Comparison of ENCODE assay signal across 30 cellular contexts in the genomic region with DNA sequence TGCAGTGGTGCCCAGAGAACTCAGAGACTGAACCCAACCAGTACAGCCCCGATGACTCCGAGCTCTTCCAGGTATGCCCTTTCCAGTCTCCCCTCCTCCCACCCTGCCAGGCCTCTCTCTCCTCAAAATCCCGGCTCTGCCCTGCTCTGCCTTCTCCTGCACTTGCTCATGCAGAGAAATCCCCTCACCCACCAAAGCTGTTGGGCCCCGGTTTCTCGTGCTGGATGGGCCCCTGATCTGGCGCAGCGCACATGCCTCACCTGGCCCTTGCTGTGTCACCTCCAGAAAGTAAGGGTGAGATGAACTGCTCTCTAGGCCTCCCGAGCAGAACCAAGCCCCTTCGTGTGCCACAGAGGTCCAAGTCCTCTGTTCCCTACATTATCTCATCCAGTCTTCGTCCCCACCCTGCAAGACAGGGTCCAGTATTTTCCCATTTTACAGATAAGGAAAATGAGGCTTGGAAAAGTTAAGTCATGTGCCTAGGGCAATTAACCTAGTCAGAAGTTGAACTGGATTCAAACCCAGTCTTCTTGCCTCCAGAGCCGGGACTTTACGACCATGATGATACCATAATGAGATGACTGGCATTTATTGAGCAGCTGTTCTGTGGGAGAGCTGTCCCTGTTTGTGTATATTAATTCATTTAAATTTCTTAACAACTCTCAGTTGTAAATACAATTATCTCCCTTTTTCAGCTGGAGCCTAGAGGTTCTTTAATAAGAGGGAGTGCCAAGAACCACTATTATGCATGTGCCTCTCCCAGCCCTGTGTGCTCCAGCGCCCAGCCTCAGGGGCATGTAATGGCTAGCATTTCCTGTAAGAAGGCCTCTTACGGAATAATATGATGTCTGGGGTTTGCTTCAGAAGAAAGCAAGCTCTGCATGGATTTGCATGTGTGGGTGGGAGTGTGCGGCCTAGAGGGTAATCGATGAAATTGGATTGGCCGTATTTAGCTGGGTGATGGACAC.
DNase-seq lines count a peak whose midpoint lies in the region; ATAC-seq, FAIRE-seq and TF ChIP-seq lines count a peak whose summit lies in the region.
"Had no signal": no experiment of that assay in that cellular context is flagged by ENCODE, and none has a peak within 500 bp of the region (broad histone marks: within the 10 kb centered on the region; RNA-seq: fewer than 3 reads in every experiment).

No MANE protein-coding gene starts in this region.

- H3K36me3 ChIP-seq in heart right ventricle: peaks cover 0 to 21% (median 0%) of the 10 kb centered on the region in 9 donors
- H3K36me3 ChIP-seq in astrocyte (ENCODE audit: insufficient read depth, low read length): no peaks in the 10 kb centered on the region
- no peaks in the 10 kb centered on the region for H3K36me3 ChIP-seq in kidney (ENCODE audit: control insufficient read depth in 1 of 2, insufficient read depth in 2 of 2, low read length in 2 of 2)
- H3K36me3 ChIP-seq in small intestine (ENCODE audit: control insufficient read depth in 2 of 2, insufficient read depth in 2 of 2, low read length in 2 of 2): peaks cover 0 to 2% of the 10 kb centered on the region in 2 donors
- H3K36me3 ChIP-seq: neural progenitor cell, SJCRH30, tibial artery had no signal

- ATAC-seq in heart right ventricle (no peak), GM19351 (IDR thresholded peaks at IDR 0.05; ENCODE audit: unreplicated experiment) (no peak), HG03354 (IDR thresholded peaks at IDR 0.05; ENCODE audit: poor library complexity, severe bottlenecking, unreplicated experiment) (no peak), HG02938 (IDR thresholded peaks at IDR 0.05; ENCODE audit: unreplicated experiment) (no peak)
- ATAC-seq: activated T-helper 17 cell treated with anti-CD3 and anti-CD28 coated beads, Interleukin-2, amount 50 U/mL, for 72 hours; K562; T-cell had no signal

- no peaks in the 10 kb centered on the region for H3K27me3 Mint-ChIP-seq in astrocyte (ENCODE audit: low read depth, unreplicated experiment)
- H3K27me3 Mint-ChIP-seq: activated CD4-positive, alpha-beta memory T cell treated with anti-CD3 and anti-CD28 coated beads for 36 hours; activated naive CD8-positive, alpha-beta T cell; activated T-helper 17 cell treated with anti-CD3 and anti-CD28 coated beads, Interleukin-2, amount 50 U/mL, for 72 hours; B cell; T-cell had no signal

- H3K9me3 ChIP-seq in heart right ventricle (no peaks in the 10 kb centered on the region), astrocyte (ENCODE audit: insufficient read depth, low read depth, low read length) (no peaks in the 10 kb centered on the region), kidney (ENCODE audit: control insufficient read depth in 1 of 2, low read length in 2 of 2) (no peaks in the 10 kb centered on the region), small intestine (ENCODE audit: control insufficient read depth, low read depth) (no peaks in the 10 kb centered on the region)
- H3K9me3 ChIP-seq: HAP-1, Peyer's patch, SJCRH30, stomach, tibial artery had no signal

- FAIRE-seq in astrocyte (lab: Jason Lieb, UNC) (no peak), kidney (lab: Jason Lieb, UNC) (no peak), small intestine (lab: Jason Lieb, UNC) (no peak)
- FAIRE-seq: endometrium, G401.6, K562 had no signal

- no peak overlapping the region for H3K4me2 ChIP-seq in astrocyte (ENCODE audit: low read length)
- H3K4me2 ChIP-seq: neural progenitor cell had no signal

- H3K9ac ChIP-seq in astrocyte (ENCODE audit: low read length): no peak overlapping the region
- H3K9ac ChIP-seq in kidney (ENCODE audit: low read length in 2 of 2): no peak overlapping the region
- H3K9ac ChIP-seq: neural progenitor cell had no signal

- peaks cover 19% of the 10 kb centered on the region for H3K36me3 Mint-ChIP-seq in astrocyte (ENCODE audit: low read depth, unreplicated experiment)
- H3K36me3 Mint-ChIP-seq: activated CD4-positive, alpha-beta memory T cell treated with anti-CD3 and anti-CD28 coated beads for 36 hours; neural progenitor cell had no signal

- peaks cover 36 to 83% (median 53%) of the 10 kb centered on the region in 9 donors for H3K4me1 ChIP-seq in heart right ventricle
- no peaks in the 10 kb centered on the region for H3K4me1 ChIP-seq in astrocyte (ENCODE audit: insufficient read depth, low read length)
- H3K4me1 ChIP-seq in kidney (ENCODE audit: control insufficient read depth in 1 of 2, insufficient read depth in 1 of 2, low read depth in 1 of 2, low read length in 2 of 2): peaks cover 9 to 10% of the 10 kb centered on the region in 2 donors
- H3K4me1 ChIP-seq in small intestine (ENCODE audit: control insufficient read depth in 2 of 2, insufficient read depth in 1 of 2, low read depth in 1 of 2, low read length in 1 of 2): peaks cover 0 to 2% of the 10 kb centered on the region in 2 donors
- H3K4me1 ChIP-seq: HAP-1, neural progenitor cell, tibial artery had no signal

- no peaks in the 10 kb centered on the region for H3K79me2 ChIP-seq in astrocyte (ENCODE audit: insufficient read depth, low read length)

- H3K4me3 Mint-ChIP-seq in astrocyte (ENCODE audit: unreplicated experiment): no peak overlapping the region
- H3K4me3 Mint-ChIP-seq: activated CD4-positive, alpha-beta memory T cell treated with anti-CD3 and anti-CD28 coated beads for 36 hours; activated naive CD8-positive, alpha-beta T cell; activated T-helper 17 cell treated with anti-CD3 and anti-CD28 coated beads, Interleukin-2, amount 50 U/mL, for 72 hours; B cell; neural progenitor cell; T-cell had no signal

- H4K20me1 ChIP-seq in astrocyte (ENCODE audit: insufficient read depth, low read length): no peaks in the 10 kb centered on the region

- no peak for TF ChIP-seq CTCF in heart right ventricle (IDR thresholded peaks at IDR 0.05)
- no peak for TF ChIP-seq CTCF in astrocyte (IDR thresholded peaks at IDR 0.05; ENCODE audit: insufficient read depth, low read depth, low read length)
- no peak for TF ChIP-seq CTCF in kidney (IDR thresholded peaks at IDR 0.05; ENCODE audit: borderline replicate concordance, extremely low read depth, insufficient read depth)

- H3K4me3 ChIP-seq in heart right ventricle (peak overlapping the region; percentile 15 to 49 (median 37)), astrocyte (ENCODE audit: insufficient read depth, low read depth, low read length) (no peak overlapping the region), kidney (ENCODE audit: low read length in 2 of 2) (no peak overlapping the region), small intestine (ENCODE audit: low read depth in 1 of 2, low read length in 2 of 2) (no peak overlapping the region)
- H3K4me3 ChIP-seq: HAP-1, K562, neural progenitor cell, Peyer's patch, SJCRH30, stomach, tibial artery had no signal

- peaks cover 6% of the 10 kb centered on the region for H3K4me1 Mint-ChIP-seq in astrocyte (ENCODE audit: low read depth, unreplicated experiment)
- H3K4me1 Mint-ChIP-seq: activated T-helper 17 cell treated with anti-CD3 and anti-CD28 coated beads, Interleukin-2, amount 50 U/mL, for 72 hours; T-cell had no signal

- H3K27me3 ChIP-seq in heart right ventricle (no peaks in the 10 kb centered on the region), astrocyte (ENCODE audit: insufficient read depth, low read length) (no peaks in the 10 kb centered on the region), small intestine (ENCODE audit: control insufficient read depth in 2 of 2, insufficient read depth in 2 of 2, low read length in 2 of 2) (no peaks in the 10 kb centered on the region)
- H3K27me3 ChIP-seq: neural progenitor cell, Peyer's patch, SJCRH30, stomach, tibial artery had no signal

- H3K9me3 Mint-ChIP-seq in astrocyte (ENCODE audit: unreplicated experiment): no peaks in the 10 kb centered on the region
- H3K9me3 Mint-ChIP-seq: activated CD4-positive, alpha-beta memory T cell treated with anti-CD3 and anti-CD28 coated beads for 36 hours; activated T-helper 17 cell treated with anti-CD3 and anti-CD28 coated beads, Interleukin-2, amount 50 U/mL, for 72 hours; neural progenitor cell; T-cell had no signal

- intact Hi-C loops in heart right ventricle (cut with DNase I) (loop anchor here in 3 of 10 donors (2.0 to 10.0 kb wide), 4 partner anchors 44 to 86 kb away; a partner anchor contains a TSS), cardiac septum (cut with DNase I) (no loop called here), kidney (cut with DNase I) (no loop called here)

- H3K27ac ChIP-seq in heart right ventricle: peak overlapping the region in 9 of 10 donors; percentile 50 to 89 (median 79)
- no peak overlapping the region for H3K27ac ChIP-seq in astrocyte (ENCODE audit: low read depth, low read length)
- no peak overlapping the region for H3K27ac ChIP-seq in kidney (ENCODE audit: low read depth in 2 of 2, low read length in 2 of 2)
- H3K27ac ChIP-seq in small intestine (ENCODE audit: low read depth in 1 of 2, low read length in 1 of 2): peak overlapping the region in 1 of 2 donors; percentile 36
- H3K27ac ChIP-seq: neural progenitor cell, Peyer's patch, SJCRH30, stomach, tibial artery had no signal

- 73 to 82% methylated on average over 17 of the region's 17 CpGs for WGBS in heart right ventricle, 2 donors
- WGBS in small intestine, 3 donors: 72 to 85% (median 78%) methylated on average over 17 of the region's 17 CpGs

- H3K27ac Mint-ChIP-seq in astrocyte (ENCODE audit: unreplicated experiment): peak overlapping the region; percentile 12
- H3K27ac Mint-ChIP-seq: activated CD4-positive, alpha-beta memory T cell treated with anti-CD3 and anti-CD28 coated beads for 36 hours; activated naive CD8-positive, alpha-beta T cell; activated T-helper 17 cell treated with anti-CD3 and anti-CD28 coated beads, Interleukin-2, amount 50 U/mL, for 72 hours; B cell; neural progenitor cell; T-cell had no signal

- H2AFZ ChIP-seq in astrocyte (ENCODE audit: low read depth, low read length): no peak overlapping the region
- H2AFZ ChIP-seq: neural progenitor cell had no signal

- DNase-seq in heart right ventricle (no peak), cardiac septum (ENCODE audit: low spot score) (no peak), astrocyte (ENCODE audit: low read depth) (no peak), kidney (peak; percentile 52), small intestine (peak; percentile 72)
- DNase-seq: activated CD4-positive, alpha-beta memory T cell treated with anti-CD3 and anti-CD28 coated beads for 36 hours; activated CD4-positive, CD25-positive, alpha-beta regulatory T cell treated with anti-CD3 and anti-CD28 coated beads, Interleukin-2, amount 50 U/mL, for 72 hours; activated CD8-positive, alpha-beta memory T cell treated with anti-CD3 and anti-CD28 coated beads, Interleukin-2, amount 50 U/mL, for 4 hours; central memory CD4-positive, alpha-beta T cell; dermis blood vessel endothelial cell; DMS53; NCI-H1105; NCI-H2029; NCI-H2227 treated with DMSO at 0.1 percent for 48 hours; Peyer's patch; SJCRH30; stomach; T-cell; tibial artery had no signal

Comparison
In these comparisons a context has a peak if more than half of its experiments do, and no peak if none do; other contexts are left out.
1. DNase-seq: peak in kidney (single experiment) and small intestine (single experiment); none in heart right ventricle (0 of 2), cardiac septum (single experiment) and astrocyte (single experiment).
2. H3K27ac ChIP-seq: peak in heart right ventricle (9 of 10); none in astrocyte (single experiment) and kidney (0 of 2).
3. H3K4me3 ChIP-seq: peak in heart right ventricle (10 of 10); none in astrocyte (single experiment), kidney (0 of 2) and small intestine (0 of 2).